Comparison of ENCODE assay signal across 8 cellular contexts in genomic region chr19:55341191-55342043, GRCh38. TPM values are rescaled to one million over a fixed set of nuclear protein-coding genes. Genes with fewer than 3 reads are reported as not detected.
DNase-seq lines count a peak whose midpoint lies in the region; ATAC-seq and TF ChIP-seq lines count a peak whose summit lies in the region.

No MANE protein-coding gene starts in this region.

- H2AFZ ChIP-seq in KMS-11 (ENCODE audit: low read depth), result peak overlapping the region; percentile 57

- peak in 4 of 7 experiments; percentile 16 to 53 (median 45) for DNase-seq in CD8-positive, alpha-beta T cell
- DNase-seq in RWPE1 (ENCODE audit: low spot score), result peak; percentile 84
- DNase-seq in left ventricle myocardium inferior, result peak; percentile 74
- DNase-seq in retinal pigment epithelial cell (ENCODE audit: low read depth), result no peak

- H3K36me3 ChIP-seq in CD8-positive, alpha-beta T cell (ENCODE audit: insufficient read depth, low read length), result no peaks in the 10 kb centered on the region
- no peaks in the 10 kb centered on the region for H3K36me3 ChIP-seq in KMS-11 (ENCODE audit: insufficient read depth)
- peaks cover 24% of the 10 kb centered on the region for H3K36me3 ChIP-seq in left ventricle myocardium inferior

- peak overlapping the region; percentile 83 for H3K4me3 Mint-ChIP-seq in CD8-positive, alpha-beta T cell
- peak overlapping the region; percentile 85 for H3K4me3 Mint-ChIP-seq in activated naive CD8-positive, alpha-beta T cell

- H3K27me3 ChIP-seq in CD8-positive, alpha-beta T cell (ENCODE audit: insufficient read depth, low read length), result no peaks in the 10 kb centered on the region
- H3K27me3 ChIP-seq in KMS-11 (ENCODE audit: insufficient read depth, low read depth) (peaks cover 4% of the 10 kb centered on the region; the same call in 1 of the 2 replicates), left ventricle myocardium inferior (ENCODE audit: low read depth) (no peaks in the 10 kb centered on the region)

- no peak for TF ChIP-seq CTCF in CD8-positive, alpha-beta T cell (IDR thresholded peaks at IDR 0.05)
- TF ChIP-seq CTCF in KMS-11 (conservative IDR thresholded peaks at IDR 0.05; ENCODE audit: low read depth, low read length) (no peak), RWPE1 (conservative IDR thresholded peaks at IDR 0.05; ENCODE audit: low read depth) (no peak), left ventricle myocardium inferior (IDR thresholded peaks at IDR 0.05; ENCODE audit: borderline replicate concordance) (no peak), retinal pigment epithelial cell (conservative IDR thresholded peaks at IDR 0.05; ENCODE audit: low read depth, low read length) (no peak)

- H3K27ac Mint-ChIP-seq in CD8-positive, alpha-beta T cell, result peak overlapping the region; percentile 89
- H3K27ac Mint-ChIP-seq in activated naive CD8-positive, alpha-beta T cell, result peak overlapping the region; percentile 46

- H3K27ac ChIP-seq in CD8-positive, alpha-beta T cell (ENCODE audit: low read depth, low read length), result no peak overlapping the region
- H3K27ac ChIP-seq in KMS-11, result peak overlapping the region; percentile 72
- peak overlapping the region; percentile 97 for H3K27ac ChIP-seq in RWPE1
- no peak overlapping the region for H3K27ac ChIP-seq in left ventricle myocardium inferior (replicated peaks)

- peaks cover 11% of the 10 kb centered on the region for H3K79me2 ChIP-seq in KMS-11 (ENCODE audit: insufficient read depth, low read depth)

- no peaks in the 10 kb centered on the region for H3K9me3 ChIP-seq in CD8-positive, alpha-beta T cell (ENCODE audit: low read length)
- H3K9me3 ChIP-seq in left ventricle myocardium inferior (replicated peaks), result no peaks in the 10 kb centered on the region

- peak overlapping the region; percentile 97 for H3K4me2 ChIP-seq in KMS-11

- POLR2A ChIA-PET in CD8-positive, alpha-beta T cell (lab: Charles Lee), result no interaction called here
- POLR2A ChIA-PET in RWPE1 (lab: Yijun Ruan, JAX; ENCODE audit: low non-redundant PET), result no interaction called here

- H3K27me3 Mint-ChIP-seq in CD8-positive, alpha-beta T cell (ENCODE audit: low read depth), result peaks cover 6% of the 10 kb centered on the region
- no peaks in the 10 kb centered on the region for H3K27me3 Mint-ChIP-seq in activated naive CD8-positive, alpha-beta T cell

- CTCF ChIA-PET in CD8-positive, alpha-beta T cell (lab: Charles Lee), result no interaction called here
- CTCF ChIA-PET in RWPE1 (lab: Yijun Ruan, JAX), result interaction anchor here (0.6 to 0.7 kb wide), 2 partner anchors 19 to 132 kb away, joined by 3 read pairs; partner anchors contain the start of gene PTPRH

- peak overlapping the region; percentile 80 for H3K4me3 ChIP-seq in CD8-positive, alpha-beta T cell (ENCODE audit: low read depth, low read length)
- peak overlapping the region; percentile 54 for H3K4me3 ChIP-seq in KMS-11 (IDR thresholded peaks at IDR 0.05; ENCODE audit: insufficient read depth, low read depth, low read length)
- peak overlapping the region; percentile 75 for H3K4me3 ChIP-seq in left ventricle myocardium inferior
- H3K4me3 ChIP-seq in retinal pigment epithelial cell (ENCODE audit: low read length), result peak overlapping the region; percentile 74

- peak overlapping the region; percentile 77; the same call in 1 of the 2 replicates for H3K9ac ChIP-seq in KMS-11

- peaks cover 24% of the 10 kb centered on the region for H3K4me1 ChIP-seq in CD8-positive, alpha-beta T cell (ENCODE audit: insufficient read depth, low read length)
- H3K4me1 ChIP-seq in KMS-11 (ENCODE audit: low read depth, poor library complexity, severe bottlenecking) (peaks cover 12% of the 10 kb centered on the region), left ventricle myocardium inferior (peaks cover 28% of the 10 kb centered on the region)

- intact Hi-C loops in CD8-positive, alpha-beta T cell (cut with DNase I, micrococcal nuclease), result no loop called here
- intact Hi-C loops in left ventricle myocardium inferior (cut with micrococcal nuclease), result no loop called here

- no peaks in the 10 kb centered on the region for H3K9me3 Mint-ChIP-seq in CD8-positive, alpha-beta T cell
- H3K9me3 Mint-ChIP-seq in activated naive CD8-positive, alpha-beta T cell (ENCODE audit: low read depth), result no peaks in the 10 kb centered on the region

- H4K20me1 ChIP-seq in KMS-11 (ENCODE audit: insufficient read depth), result no peaks in the 10 kb centered on the region

- H3K4me1 Mint-ChIP-seq in CD8-positive, alpha-beta T cell (ENCODE audit: low read depth), result peaks cover 20% of the 10 kb centered on the region
- peaks cover 16% of the 10 kb centered on the region for H3K4me1 Mint-ChIP-seq in activated naive CD8-positive, alpha-beta T cell (ENCODE audit: low read depth)

- peaks cover 27% of the 10 kb centered on the region for H3K36me3 Mint-ChIP-seq in CD8-positive, alpha-beta T cell
- H3K36me3 Mint-ChIP-seq in activated naive CD8-positive, alpha-beta T cell, result no peaks in the 10 kb centered on the region

- no peak for ATAC-seq in CD8-positive, alpha-beta T cell
- no peak for ATAC-seq in GM18870 (IDR thresholded peaks at IDR 0.05; ENCODE audit: unreplicated experiment)
- ATAC-seq in GM18858 (IDR thresholded peaks at IDR 0.05; ENCODE audit: unreplicated experiment), result no peak

RNA-seq across cellular contexts. Expression of gene KMT5C, which starts 1.7 kb away (rescaled TPM):
- total RNA-seq in CD8-positive, alpha-beta T cell, result 10 to 100 TPM; 82.0 to 84.4 TPM
- total RNA-seq in left ventricle myocardium inferior, result 5.1 TPM

RNA-seq across cellular contexts. Expression of gene COX6B2, which starts 13.1 kb away (rescaled TPM):
- under 1 TPM; 0.28 to 0.43 TPM for total RNA-seq in CD8-positive, alpha-beta T cell
- total RNA-seq in left ventricle myocardium inferior, result not detected

RNA-seq across cellular contexts. Expression of gene TMEM150B, which starts 16.3 kb away (rescaled TPM):
- not detected for total RNA-seq in CD8-positive, alpha-beta T cell
- total RNA-seq in left ventricle myocardium inferior, result 2.0 TPM

RNA-seq across cellular contexts. Expression of gene GARIN5B, which starts 21.6 kb away (rescaled TPM):
- not detected for total RNA-seq in CD8-positive, alpha-beta T cell
- total RNA-seq in left ventricle myocardium inferior, result not detected

RNA-seq across cellular contexts. Expression of gene IL11, which starts 28.8 kb away (rescaled TPM):
- 1 to 10 TPM in 1 of 2 experiments, under 1 TPM in 1; 0.28 to 1.0 TPM for total RNA-seq in CD8-positive, alpha-beta T cell
- not detected for total RNA-seq in left ventricle myocardium inferior

Comparison
In these comparisons a context has a peak if more than half of its experiments do, and no peak if none do; other contexts are left out.
1. H3K27ac ChIP-seq: peak in KMS-11 (single experiment) and RWPE1 (single experiment); none in CD8-positive, alpha-beta T cell (single experiment) and left ventricle myocardium inferior (single experiment).
2. RNA of gene KMT5C, which starts 1.7 kb away (total RNA-seq): 82.0 to 84.4 TPM in CD8-positive, alpha-beta T cell; 5.1 TPM in left ventricle myocardium inferior (single experiment); every median in the first group is over 10 times any median in the second.
3. Peak in every context shown above with its lines, with median percentiles within 50 percentile points of each other: H3K4me3 ChIP-seq.